Comparison of ENCODE assay signal across 31 cellular contexts in genomic region chr15:93497256-93497655, GRCh38.
"Had no signal": no experiment of that assay in that cellular context is flagged by ENCODE, and none has a peak within 500 bp of the region (broad histone marks: within the 10 kb centered on the region; RNA-seq: fewer than 3 reads in every experiment).

No MANE protein-coding gene starts in this region.

- H3K27me3 ChIP-seq: adrenal gland, ascending aorta, gastroesophageal sphincter, hepatocyte, pancreas, stomach, thyroid gland, upper lobe of left lung had no signal

- H3K36me3 ChIP-seq: adrenal gland, ascending aorta, gastroesophageal sphincter, neutrophil, pancreas, prostate gland, stomach, thyroid gland, upper lobe of left lung, WERI-Rb-1 had no signal

- FAIRE-seq: colon, endometrium, pancreas had no signal

- H3K4me3 ChIP-seq: adrenal gland, ascending aorta, gastroesophageal sphincter, hepatocyte, pancreas, prostate gland, stomach, thyroid gland, upper lobe of left lung had no signal

- ATAC-seq: activated CD4-positive, CD25-positive, alpha-beta regulatory T cell treated with anti-CD3 and anti-CD28 coated beads, Interleukin-2, amount 50 U/mL, for 24 hours; gastroesophageal sphincter; left colon; pancreas; stimulated activated naive B cell treated with anti-CD40 and anti-IgM and Interleukin-4, amounts not matched to agents 10 μg/mL and 1 μg/mL and 100 μg/mL, for 72 hours; T-helper 17 cell had no signal

- H3K27ac ChIP-seq: adrenal gland, ascending aorta, gastroesophageal sphincter, hepatocyte, neutrophil, pancreas, prostate gland, stomach, thyroid gland, upper lobe of left lung, WERI-Rb-1 had no signal

- DNase-seq: activated CD4-positive, alpha-beta T cell treated with anti-CD3 and anti-CD28 coated beads for 48 hours; activated CD4-positive, alpha-beta T cell treated with anti-CD3 and anti-CD28 coated beads, Interleukin-2, amount 50 U/mL, for 48 hours; activated CD8-positive, alpha-beta memory T cell treated with anti-CD3 and anti-CD28 coated beads for 24 hours; activated effector memory CD4-positive, alpha-beta T cell treated with Interleukin-2 at 50 U/mL for 16 hours; activated naive CD4-positive, alpha-beta T cell treated with anti-CD3 and anti-CD28 coated beads for 36 hours; activated naive CD8-positive, alpha-beta T cell treated with anti-CD3 and anti-CD28 coated beads for 36 hours; adrenal gland; effector CD8-positive, alpha-beta T cell; erythroblast; islet precursor cell; left colon; naive B cell; nephron progenitor cell; pancreas; stimulated activated CD4-positive, alpha-beta T cell treated with anti-CD3 and anti-CD28 coated beads, Interleukin-15, amount 100 ng/mL, for 24 hours; stimulated activated CD4-positive, alpha-beta T cell treated with anti-CD3 and anti-CD28 coated beads, Interleukin-2, amount 100 ng/mL, for 24 hours; stimulated activated naive B cell treated with anti-CD40 and anti-IgM and Interleukin-4, amounts not matched to agents 10 μg/mL and 1 μg/mL and 100 μg/mL, for 72 hours; stomach; T-helper 17 cell; T1000; thyroid gland; upper lobe of left lung; WERI-Rb-1 had no signal
